Comparison of ENCODE assay signal across 16 cellular contexts in genomic region chr12:127268121-127268520, GRCh38.
DNase-seq lines count a peak whose midpoint lies in the region; TF ChIP-seq lines count a peak whose summit lies in the region.
"Had no signal": no experiment of that assay in that cellular context is flagged by ENCODE, and none has a peak within 500 bp of the region (broad histone marks: within the 10 kb centered on the region; RNA-seq: fewer than 3 reads in every experiment).

No MANE protein-coding gene starts in this region.

- no peak overlapping the region for H3K4me3 ChIP-seq in mammary epithelial cell (replicated peaks in 1 of 3; ENCODE audit: insufficient read depth in 1 of 3, low read depth in 2 of 3, low read length in 3 of 3)
- H3K4me3 ChIP-seq in breast epithelium: no peak overlapping the region
- H3K4me3 ChIP-seq in fibroblast of pulmonary artery (replicated peaks; ENCODE audit: low read depth, low read length): no peak overlapping the region
- H3K4me3 ChIP-seq in mesendoderm (ENCODE audit: low read length): no peak overlapping the region
- H3K4me3 ChIP-seq: BLaER1 treated with 17β-estradiol and CSF1 and Interleukin-3, amounts not matched to agents 10 nM and 100 nM had no signal

- BruUV-seq in mammary epithelial cell (replicated peaks; lab: Mats Ljungman, UMichigan): no TSS peak

- H3K56ac ChIP-seq in mesendoderm (ENCODE audit: low read length): no peak overlapping the region

- H2BK5ac ChIP-seq in mesendoderm (ENCODE audit: low read length): no peak overlapping the region

- dilution Hi-C loops in mammary epithelial cell (cut with HindIII; ENCODE audit: low sequenced_read_pairs): no loop called here

- H3K9ac ChIP-seq in mammary epithelial cell (ENCODE audit: insufficient read depth, low read length) (no peak overlapping the region), mesendoderm (ENCODE audit: low read length) (no peak overlapping the region)
- H3K9ac ChIP-seq: BLaER1 treated with 17β-estradiol and CSF1 and Interleukin-3, amounts not matched to agents 10 nM and 100 nM had no signal

- H3K9me3 Mint-ChIP-seq in activated CD4-positive, alpha-beta T cell treated with anti-CD3 and anti-CD28 coated beads, Interleukin-2, amount 10 ng/mL, durations not matched to agents 7 days and 5 days: no peaks in the 10 kb centered on the region
- H3K9me3 Mint-ChIP-seq: CD8-positive, alpha-beta T cell had no signal

- intact Hi-C loops in mammary epithelial cell (cut with micrococcal nuclease) (no loop called here), breast epithelium (cut with DNase I; ENCODE audit: low total_unique reads) (no loop called here)

- H3K18ac ChIP-seq in mesendoderm (ENCODE audit: low read length): no peak overlapping the region

- TF ChIP-seq CTCF in mammary epithelial cell (conservative IDR thresholded peaks at IDR 0.05 in 1 of 2, IDR thresholded peaks at IDR 0.05 in 1 of 2; ENCODE audit: extremely low read depth in 1 of 2, insufficient read depth in 1 of 2, low read depth in 1 of 2, low read length in 2 of 2) (no peak), breast epithelium (IDR thresholded peaks at IDR 0.05) (no peak), fibroblast of pulmonary artery (IDR thresholded peaks at IDR 0.05; ENCODE audit: low read length, missing control alignments) (no peak)

- no peak for TF ChIP-seq POLR2A in breast epithelium (IDR thresholded peaks at IDR 0.05)

- no peaks in the 10 kb centered on the region for H3K27me3 ChIP-seq in mammary epithelial cell (ENCODE audit: insufficient read depth, low read length)
- H3K27me3 ChIP-seq in breast epithelium: no peaks in the 10 kb centered on the region
- H3K27me3 ChIP-seq in mesendoderm (ENCODE audit: insufficient read depth, low read length, poor library complexity): no peaks in the 10 kb centered on the region
- H3K27me3 ChIP-seq: BLaER1 treated with 17β-estradiol and CSF1 and Interleukin-3, amounts not matched to agents 10 nM and 100 nM had no signal

- H3K4me1 Mint-ChIP-seq in activated CD4-positive, alpha-beta T cell treated with anti-CD3 and anti-CD28 coated beads, Interleukin-2, amount 10 ng/mL, durations not matched to agents 7 days and 5 days: no peaks in the 10 kb centered on the region
- H3K4me1 Mint-ChIP-seq: B cell, H9, IgD-negative memory B cell had no signal

- no peak overlapping the region for H4K8ac ChIP-seq in mesendoderm (ENCODE audit: low read depth, low read length)

- H3K4me2 ChIP-seq in mammary epithelial cell (ENCODE audit: insufficient read depth, low read depth, low read length) (no peak overlapping the region), mesendoderm (ENCODE audit: low read length) (no peak overlapping the region)

- no peaks in the 10 kb centered on the region for H4K20me1 ChIP-seq in mammary epithelial cell (ENCODE audit: insufficient read depth, low read length)
- H4K20me1 ChIP-seq: BLaER1 treated with 17β-estradiol and CSF1 and Interleukin-3, amounts not matched to agents 10 nM and 100 nM had no signal

- in situ Hi-C loops in mammary epithelial cell (cut with MboI; ENCODE audit: low sequenced_read_pairs in 2 of 2): no loop called here

- H3K4ac ChIP-seq in mesendoderm (ENCODE audit: low read depth, low read length): no peak overlapping the region

- H2AFZ ChIP-seq in mammary epithelial cell (ENCODE audit: low read depth, low read length): peak overlapping the region; percentile 4

- no peak overlapping the region for H3K4me3 Mint-ChIP-seq in activated CD4-positive, alpha-beta T cell treated with anti-CD3 and anti-CD28 coated beads, Interleukin-2, amount 10 ng/mL, durations not matched to agents 7 days and 5 days
- H3K4me3 Mint-ChIP-seq: B cell; CD8-positive, alpha-beta T cell; H9; IgD-negative memory B cell had no signal

- H3K27me3 Mint-ChIP-seq in activated CD4-positive, alpha-beta T cell treated with anti-CD3 and anti-CD28 coated beads, Interleukin-2, amount 10 ng/mL, durations not matched to agents 7 days and 5 days: no peaks in the 10 kb centered on the region
- H3K27me3 Mint-ChIP-seq: B cell, IgD-negative memory B cell had no signal

- no peak overlapping the region for H2BK120ac ChIP-seq in mesendoderm (ENCODE audit: low read depth, low read length)

- no peak overlapping the region for H4K5ac ChIP-seq in mesendoderm (ENCODE audit: low read length)

- WGBS in mammary epithelial cell (ENCODE audit: low coverage, missing lambda C conversion rate): 99% methylated on average over 8 of the region's 8 CpGs
- no CpG with 5 or more reads among the region's 8 CpGs for WGBS in mesendoderm (ENCODE audit: extremely low coverage, insufficient coverage, low lambda C conversion rate)

- no peak overlapping the region for H2BK15ac ChIP-seq in mesendoderm (replicated peaks; ENCODE audit: low read depth)

- H3K79me1 ChIP-seq in mesendoderm (ENCODE audit: low read length): no peaks in the 10 kb centered on the region

- CTCF ChIA-PET in mammary epithelial cell (lab: Charles Lee; ENCODE audit: low non-redundant PET): no interaction called here
- CTCF ChIA-PET in activated CD4-positive, alpha-beta T cell treated with anti-CD3 and anti-CD28 coated beads, Interleukin-2, amount 10 ng/mL, durations not matched to agents 7 days and 5 days (lab: Charles Lee): interaction anchor here (1.1 kb wide), 1 partner anchor 12 kb away, joined by 3 read pairs; no protein-coding TSS in a partner anchor

- no peak for DNase-seq in mammary epithelial cell
- no peak for DNase-seq in breast epithelium (ENCODE audit: low spot score in 2 of 2)
- DNase-seq in RPMI7951 (ENCODE audit: low read depth): peak; percentile 24
- peak; percentile 76 for DNase-seq in fibroblast of pulmonary artery (ENCODE audit: low read depth)
- DNase-seq in AML-193 (lab: John Stamatoyannopoulos, UW): no peak
- DNase-seq in activated CD4-positive, alpha-beta T cell treated with anti-CD3 and anti-CD28 coated beads, Interleukin-2, amount 10 ng/mL, durations not matched to agents 7 days and 5 days: no peak
- DNase-seq in mesendoderm: no peak
- DNase-seq: 8988T; Calu3; CD8-positive, alpha-beta T cell; DND-41; EL; H9 had no signal

- no peak overlapping the region for H3K23ac ChIP-seq in mesendoderm (ENCODE audit: low read length)

- POLR2A ChIA-PET in activated CD4-positive, alpha-beta T cell treated with anti-CD3 and anti-CD28 coated beads, Interleukin-2, amount 10 ng/mL, durations not matched to agents 7 days and 5 days (lab: Charles Lee): no interaction called here

- H3K9me3 ChIP-seq in mammary epithelial cell (replicated peaks; ENCODE audit: insufficient read depth, low read length) (no peaks in the 10 kb centered on the region), breast epithelium (no peaks in the 10 kb centered on the region)
- H3K9me3 ChIP-seq: BLaER1 treated with 17β-estradiol and CSF1 and Interleukin-3, amounts not matched to agents 10 nM and 100 nM had no signal

- H3K27ac ChIP-seq in mammary epithelial cell (ENCODE audit: insufficient read depth, low read depth, low read length): no peak overlapping the region
- no peak overlapping the region for H3K27ac ChIP-seq in breast epithelium
- no peak overlapping the region for H3K27ac ChIP-seq in mesendoderm (ENCODE audit: low read depth, low read length)
- H3K27ac ChIP-seq: BLaER1 treated with 17β-estradiol and CSF1 and Interleukin-3, amounts not matched to agents 10 nM and 100 nM had no signal

- H3K4me1 ChIP-seq in mammary epithelial cell (ENCODE audit: insufficient read depth, low read length) (peaks cover 29% of the 10 kb centered on the region), breast epithelium (no peaks in the 10 kb centered on the region), mesendoderm (ENCODE audit: control insufficient read depth, low read depth, low read length) (no peaks in the 10 kb centered on the region)

- no peaks in the 10 kb centered on the region for H3K36me3 Mint-ChIP-seq in activated CD4-positive, alpha-beta T cell treated with anti-CD3 and anti-CD28 coated beads, Interleukin-2, amount 10 ng/mL, durations not matched to agents 7 days and 5 days (ENCODE audit: low read depth)
- H3K36me3 Mint-ChIP-seq: CD8-positive, alpha-beta T cell; IgD-negative memory B cell had no signal

- H3K27ac Mint-ChIP-seq in activated CD4-positive, alpha-beta T cell treated with anti-CD3 and anti-CD28 coated beads, Interleukin-2, amount 10 ng/mL, durations not matched to agents 7 days and 5 days: no peak overlapping the region
- H3K27ac Mint-ChIP-seq: B cell; CD8-positive, alpha-beta T cell; H9; IgD-negative memory B cell had no signal

- H2AK5ac ChIP-seq in mesendoderm (ENCODE audit: low read length): no peak overlapping the region

- no peaks in the 10 kb centered on the region for H3K36me3 ChIP-seq in mammary epithelial cell (ENCODE audit: insufficient read depth, low read length)
- H3K36me3 ChIP-seq in breast epithelium: no peaks in the 10 kb centered on the region
- no peaks in the 10 kb centered on the region for H3K36me3 ChIP-seq in mesendoderm (ENCODE audit: control insufficient read depth, insufficient read depth, low read length)
- H3K36me3 ChIP-seq: BLaER1 treated with 17β-estradiol and CSF1 and Interleukin-3, amounts not matched to agents 10 nM and 100 nM had no signal

- H3K79me2 ChIP-seq in mammary epithelial cell (ENCODE audit: insufficient read depth, low read length) (no peaks in the 10 kb centered on the region), mesendoderm (ENCODE audit: control insufficient read depth, insufficient read depth, low read length) (no peaks in the 10 kb centered on the region)

Comparison
In these comparisons a context has a peak if more than half of its experiments do, and no peak if none do; other contexts are left out.
1. DNase-seq: peak in RPMI7951 (single experiment) and fibroblast of pulmonary artery (single experiment); none in mammary epithelial cell (single experiment), breast epithelium (0 of 2), AML-193 (0 of 2), activated CD4-positive, alpha-beta T cell treated with anti-CD3 and anti-CD28 coated beads, Interleukin-2, amount 10 ng/mL, durations not matched to agents 7 days and 5 days (single experiment) and mesendoderm (single experiment).